ENCODE assay signal across 11 cellular contexts in genomic region chr3:107969994-107970896, GRCh38.
A peak's percentile ranks its signal among the peaks of the same experiment; 100 is the strongest.
DNase-seq lines count a peak whose midpoint lies in the region; ATAC-seq and TF ChIP-seq lines count a peak whose summit lies in the region.
"Had no signal": no experiment of that assay in that cellular context is flagged by ENCODE, and none has a peak within 500 bp of the region (broad histone marks: within the 10 kb centered on the region; RNA-seq: fewer than 3 reads in every experiment).

No MANE protein-coding gene starts in this region.

- H2BK5ac ChIP-seq in mesenchymal stem cell (ENCODE audit: low read depth, low read length, poor library complexity, severe bottlenecking), result no peak overlapping the region

- no peak overlapping the region for H3K4ac ChIP-seq in mesenchymal stem cell (ENCODE audit: low read depth in 1 of 2, low read length in 2 of 2)

- 77% methylated on average over 9 of the region's 9 CpGs for WGBS in mesenchymal stem cell
- WGBS in lower leg skin, 2 donors, result 33 to 43% methylated on average over 9 of the region's 9 CpGs

- no peak overlapping the region for H3K18ac ChIP-seq in mesenchymal stem cell (ENCODE audit: low read depth in 1 of 2, low read length in 2 of 2)

- H3K79me1 ChIP-seq in mesenchymal stem cell (replicated peaks; ENCODE audit: low read length, poor library complexity, severe bottlenecking), result no peaks in the 10 kb centered on the region

- peak; percentile 56 for DNase-seq in COR-L47 (lab: John Stamatoyannopoulos, UW)
- peak; percentile 63 for DNase-seq in NCI-H1694 treated with DMSO at 0.1 percent for 48 hours (lab: John Stamatoyannopoulos, UW)
- DNase-seq in caudate nucleus (lab: John Stamatoyannopoulos, UW), result peak in 15 of 61 donors; percentile 12 to 52 (median 32)
- DNase-seq in mesenchymal stem cell, result no peak
- no peak for DNase-seq in stimulated activated CD4-positive, alpha-beta T cell treated with anti-CD3 and anti-CD28 coated beads, Interleukin-4, amount 100 ng/mL, for 24 hours
- no peak for DNase-seq in lower leg skin (ENCODE audit: low spot score in 2 of 2)
- DNase-seq: DND-41 had no signal

- H3K4me1 ChIP-seq in mesenchymal stem cell (ENCODE audit: control insufficient read depth, insufficient read depth, low read depth, low read length), result peaks cover 8% of the 10 kb centered on the region

- no peak overlapping the region for H3K14ac ChIP-seq in mesenchymal stem cell (ENCODE audit: low read length in 2 of 2)

- ATAC-seq in HG03565 (IDR thresholded peaks at IDR 0.05; ENCODE audit: unreplicated experiment) (no peak), HG03439 (IDR thresholded peaks at IDR 0.05; ENCODE audit: unreplicated experiment) (no peak)

- no peaks in the 10 kb centered on the region for H3K9me3 ChIP-seq in mesenchymal stem cell (ENCODE audit: control insufficient read depth, low read length)

- H3K4me2 ChIP-seq in mesenchymal stem cell (ENCODE audit: low read length, poor library complexity, severe bottlenecking), result no peak overlapping the region
- H3K4me2 ChIP-seq: KMS-11 had no signal

- no peak overlapping the region for H3K23ac ChIP-seq in mesenchymal stem cell (ENCODE audit: low read length in 2 of 2)

- no peak for TF ChIP-seq POLR2A in lower leg skin (IDR thresholded peaks at IDR 0.05)

- H3K27ac ChIP-seq in caudate nucleus (ENCODE audit: low read depth, low read length) (peak overlapping the region; percentile 61), mesenchymal stem cell (ENCODE audit: low read length, poor library complexity, severe bottlenecking) (peak overlapping the region; percentile 44)
- H3K27ac ChIP-seq: epithelial cell of prostate, KMS-11 had no signal

- H2BK120ac ChIP-seq in mesenchymal stem cell (ENCODE audit: low read depth, low read length), result no peak overlapping the region

- H3K4me3 ChIP-seq in mesenchymal stem cell (ENCODE audit: insufficient read depth in 1 of 2, low read depth in 1 of 2, low read length in 2 of 2), result no peak overlapping the region
- no peak overlapping the region for H3K4me3 ChIP-seq in lower leg skin (ENCODE audit: low read depth, poor library complexity, severe bottlenecking)

- TF ChIP-seq CTCF in lower leg skin (IDR thresholded peaks at IDR 0.05), result no peak

- H2AFZ ChIP-seq in mesenchymal stem cell (ENCODE audit: low read depth, low read length), result no peak overlapping the region

- intact Hi-C loops in lower leg skin (cut with DNase I; ENCODE audit: low total_unique reads), result no loop called here

- no peak overlapping the region for H2BK15ac ChIP-seq in mesenchymal stem cell (ENCODE audit: low read depth, poor library complexity, severe bottlenecking)

- no peak overlapping the region for H2BK12ac ChIP-seq in mesenchymal stem cell (ENCODE audit: low read length in 2 of 2)

- no peak overlapping the region for H4K8ac ChIP-seq in mesenchymal stem cell (ENCODE audit: low read length)

- H3K27me3 ChIP-seq in mesenchymal stem cell (ENCODE audit: control insufficient read depth in 1 of 2, insufficient read depth in 1 of 2, low read length in 2 of 2), result no peaks in the 10 kb centered on the region

- H3K9ac ChIP-seq in mesenchymal stem cell (ENCODE audit: low read length), result no peak overlapping the region
- H3K9ac ChIP-seq: KMS-11 had no signal

- H2AK5ac ChIP-seq in mesenchymal stem cell (ENCODE audit: low read length, severe bottlenecking), result no peak overlapping the region

- no peaks in the 10 kb centered on the region for H3K36me3 ChIP-seq in mesenchymal stem cell (ENCODE audit: control insufficient read depth in 1 of 2, insufficient read depth in 2 of 2, low read depth in 1 of 2, low read length in 2 of 2)

- no peak overlapping the region for H4K91ac ChIP-seq in mesenchymal stem cell (ENCODE audit: low read length)

Comparison
In these comparisons a context has a peak if more than half of its experiments do, and no peak if none do; other contexts are left out.
1. DNase-seq: peak in COR-L47 (single experiment) and NCI-H1694 treated with DMSO at 0.1 percent for 48 hours (single experiment); none in mesenchymal stem cell (single experiment), stimulated activated CD4-positive, alpha-beta T cell treated with anti-CD3 and anti-CD28 coated beads, Interleukin-4, amount 100 ng/mL, for 24 hours (single experiment) and lower leg skin (0 of 2).